ENCODE assay signal across 11 cellular contexts in genomic region chr6:29602564-29603361, GRCh38. TPM values are rescaled to one million over a fixed set of nuclear protein-coding genes. Genes with fewer than 3 reads are reported as not detected.
A peak's percentile ranks its signal among the peaks of the same experiment; 100 is the strongest.
DNase-seq lines count a peak whose midpoint lies in the region; ATAC-seq and TF ChIP-seq lines count a peak whose summit lies in the region.
"Had no signal": no experiment of that assay in that cellular context is flagged by ENCODE, and none has a peak within 500 bp of the region (broad histone marks: within the 10 kb centered on the region; RNA-seq: fewer than 3 reads in every experiment).

No MANE protein-coding gene starts in this region.

- DNase-seq in Ammon's horn (ENCODE audit: low spot score) = peak; percentile 67
- DNase-seq in PC-3 = peak; percentile 23
- DNase-seq in fibroblast of mammary gland (ENCODE audit: low read depth) = no peak
- no peak for DNase-seq in NCI-H510A treated with DMSO at 0.1 percent for 48 hours (lab: John Stamatoyannopoulos, UW)
- no peak for DNase-seq in NCI-H524 treated with DMSO at 0.1 percent for 48 hours (lab: John Stamatoyannopoulos, UW)
- no peak for DNase-seq in HK-2 (ENCODE audit: unreplicated experiment)
- DNase-seq: cerebellar nuclear complex; naive thymus-derived CD8-positive, alpha-beta T cell; stomach had no signal

- H3K4me2 ChIP-seq in PC-3 (ENCODE audit: low read length) = no peak overlapping the region

- no peaks in the 10 kb centered on the region for H3K9me2 ChIP-seq in PC-3 (replicated peaks; ENCODE audit: low read length)

- no peak overlapping the region for H3K9ac ChIP-seq in PC-3 (ENCODE audit: low read length)

- no peaks in the 10 kb centered on the region for H3K4me1 ChIP-seq in PC-3 (ENCODE audit: insufficient read depth, low read length)
- H3K4me1 ChIP-seq: stomach had no signal

- POLR2A ChIA-PET in PC-3 (lab: Charles Lee; ENCODE audit: unreplicated experiment) = no interaction called here

- H3F3A ChIP-seq in PC-3 (ENCODE audit: low read length, unreplicated experiment) = no peaks in the 10 kb centered on the region

- H3K79me2 ChIP-seq in PC-3 (ENCODE audit: low read length) = no peaks in the 10 kb centered on the region

- H3K4me3 ChIP-seq in PC-3 (ENCODE audit: low read length) (no peak overlapping the region), fibroblast of mammary gland (ENCODE audit: control insufficient read depth, low read depth, low read length) (no peak overlapping the region)
- H3K4me3 ChIP-seq: stomach had no signal

- CTCF ChIA-PET in PC-3 (lab: Charles Lee) = no interaction called here

- H3K9me3 ChIP-seq in PC-3 (ENCODE audit: low read length) = no peaks in the 10 kb centered on the region
- H3K9me3 ChIP-seq: stomach had no signal

- ATAC-seq in PC-3 (peak; percentile 38), HG03469 (IDR thresholded peaks at IDR 0.05; ENCODE audit: unreplicated experiment) (no peak)
- ATAC-seq: naive thymus-derived CD8-positive, alpha-beta T cell had no signal

- no peak overlapping the region for H3K27ac ChIP-seq in PC-3 (ENCODE audit: low read length)
- H3K27ac ChIP-seq: stomach had no signal

- no peak overlapping the region for H2AFZ ChIP-seq in PC-3 (ENCODE audit: low read length)

- TF ChIP-seq CTCF in GM12872 (IDR thresholded peaks at IDR 0.05; ENCODE audit: insufficient read depth, low read depth, low read length) = peak; percentile 40; the same call in 2 of the 3 replicates
- peak; percentile 47; the same call in 1 of the 2 replicates for TF ChIP-seq CTCF in PC-3 (conservative IDR thresholded peaks at IDR 0.05; ENCODE audit: low read depth, low read length)
- TF ChIP-seq CTCF in fibroblast of mammary gland (conservative IDR thresholded peaks at IDR 0.05; ENCODE audit: control insufficient read depth, insufficient read depth, low read depth, low read length) = peak; percentile 23

- intact Hi-C loops in PC-3 (cut with micrococcal nuclease) = no loop called here

- no peaks in the 10 kb centered on the region; the same call in 1 of the 2 replicates for H3K36me3 ChIP-seq in PC-3 (ENCODE audit: low read depth, low read length)

- H4K20me1 ChIP-seq in PC-3 (ENCODE audit: low read length) = no peaks in the 10 kb centered on the region

- H3K27me3 ChIP-seq in PC-3 (ENCODE audit: low read length) = no peaks in the 10 kb centered on the region
- H3K27me3 ChIP-seq: stomach had no signal

- BruUV-seq in PC-3 (replicated peaks; lab: Mats Ljungman, UMichigan) = no TSS peak

RNA-seq across cellular contexts. Expression of gene OR2H2, which starts 17.8 kb away (rescaled TPM):
- total RNA-seq in PC-3 (2014; rRNA removed) = not detected in 2 replicates
- total RNA-seq: naive thymus-derived CD8-positive, alpha-beta T cell; stomach had no signal

RNA-seq across cellular contexts. Expression of gene GABBR1, which starts 30.2 kb away (rescaled TPM):
- 5.5 and 7.0 TPM in 2 replicates for total RNA-seq in PC-3 (2014; rRNA removed)

RNA-seq across cellular contexts. Expression of gene UBD, which starts 43.2 kb away (rescaled TPM):
- total RNA-seq in PC-3 (2014; rRNA removed) = not detected in 2 replicates
- total RNA-seq: naive thymus-derived CD8-positive, alpha-beta T cell had no signal

RNA-seq across cellular contexts. Expression of gene MOG, which starts 54.1 kb away (rescaled TPM):
- not detected in 2 replicates for total RNA-seq in PC-3 (2014; rRNA removed)
- total RNA-seq: naive thymus-derived CD8-positive, alpha-beta T cell; stomach had no signal

Comparison
In these comparisons a context has a peak if more than half of its experiments do, and no peak if none do; other contexts are left out.
1. DNase-seq: peak in Ammon's horn (single experiment) and PC-3 (single experiment); none in fibroblast of mammary gland (single experiment), NCI-H510A treated with DMSO at 0.1 percent for 48 hours (single experiment), NCI-H524 treated with DMSO at 0.1 percent for 48 hours (single experiment) and HK-2 (single experiment).
2. Peak in every context shown above with its lines, with median percentiles within 50 percentile points of each other: CTCF ChIP-seq.